In the genomic region with DNA sequence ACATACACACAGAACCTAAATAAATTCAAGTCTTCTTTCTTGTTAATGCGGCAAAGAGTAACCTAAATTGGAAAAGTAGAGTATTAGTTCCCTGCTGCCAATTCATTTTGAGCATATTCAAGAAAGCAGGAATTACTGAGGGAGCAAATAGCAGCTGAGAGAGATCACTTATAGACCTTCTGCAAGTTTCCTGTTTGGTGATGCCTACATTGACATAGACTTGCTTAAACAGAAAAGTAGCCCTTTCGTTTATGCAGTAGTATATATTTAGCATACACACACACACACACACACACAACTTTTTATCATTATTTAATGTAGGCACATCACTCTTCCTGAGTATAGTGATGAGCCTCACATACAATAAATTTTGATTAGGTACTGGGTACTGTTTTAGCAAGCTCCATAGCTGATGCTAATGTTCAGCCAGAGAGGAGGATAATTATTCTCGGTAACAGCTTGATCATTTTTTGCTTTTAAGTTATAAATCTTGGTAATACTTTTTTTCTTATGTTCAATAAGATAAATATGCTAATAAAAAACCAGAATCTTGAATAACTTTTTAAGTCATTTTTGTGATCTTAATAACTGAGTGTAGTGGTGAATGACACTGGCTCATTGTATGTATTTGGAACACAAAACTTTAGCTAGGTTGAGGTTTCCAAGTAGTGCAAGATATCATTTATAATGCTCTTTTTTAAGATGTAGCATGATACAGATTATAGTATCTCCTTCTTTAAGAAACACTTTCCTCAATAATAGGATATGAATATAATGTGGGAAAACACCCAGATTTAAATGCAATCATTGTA, we compare ENCODE assay signal across 11 cellular contexts.
DNase-seq lines count a peak whose midpoint lies in the region; ATAC-seq and TF ChIP-seq lines count a peak whose summit lies in the region.
"Had no signal": no experiment of that assay in that cellular context is flagged by ENCODE, and none has a peak within 500 bp of the region (broad histone marks: within the 10 kb centered on the region; RNA-seq: fewer than 3 reads in every experiment).

No MANE protein-coding gene starts in this region.

- no peak overlapping the region for H3K4ac ChIP-seq in mesenchymal stem cell (ENCODE audit: low read depth in 1 of 2, low read length in 2 of 2)

- no peak for TF ChIP-seq CTCF in HCT116 (IDR thresholded peaks at IDR 0.05 in 2 of 3, conservative IDR thresholded peaks at IDR 0.05 in 1 of 3; ENCODE audit: borderline replicate concordance in 1 of 3, insufficient read depth in 1 of 3, low read depth in 2 of 3, low read length in 2 of 3)

- no peak overlapping the region for H3K14ac ChIP-seq in mesenchymal stem cell (ENCODE audit: low read length in 2 of 2)

- H3K79me2 ChIP-seq in HCT116 (ENCODE audit: insufficient read depth, low read length), result peaks cover 87% of the 10 kb centered on the region

- intact Hi-C loops in HCT116 (cut with micrococcal nuclease), result loop anchor here (1.0 to 5.0 kb wide), 4 partner anchors 171 to 417 kb away; no protein-coding TSS in a partner anchor

- H2BK12ac ChIP-seq in mesenchymal stem cell (ENCODE audit: low read length in 2 of 2), result no peak overlapping the region

- no peak for TF ChIP-seq POLR2A in HCT116 (IDR thresholded peaks at IDR 0.05; ENCODE audit: borderline replicate concordance, extremely low read depth, insufficient read depth, insufficient read length)

- peak in 1 of 3 donors; percentile 27 for DNase-seq in CD4-positive, CD25-positive, alpha-beta regulatory T cell
- no peak for DNase-seq in HCT116 (ENCODE audit: low read depth, low spot score)
- DNase-seq in mesenchymal stem cell, result peak; percentile 49
- no peak for DNase-seq in occipital lobe (lab: John Stamatoyannopoulos, UW)
- DNase-seq in hepatic stellate cell (ENCODE audit: low spot score), result no peak
- no peak for DNase-seq in NCI-H2171 treated with DMSO at 0.1 percent for 48 hours (lab: John Stamatoyannopoulos, UW)
- DNase-seq: activated CD4-positive, alpha-beta T cell treated with anti-CD3 and anti-CD28 coated beads, Interleukin-2, amount 50 U/mL, for 48 hours; dorsolateral prefrontal cortex; left cardiac atrium had no signal

- peaks cover 53 to 87% (median 74%) of the 10 kb centered on the region in 4 donors for H3K4me1 Mint-ChIP-seq in CD4-positive, CD25-positive, alpha-beta regulatory T cell
- H3K4me1 Mint-ChIP-seq in activated naive CD8-positive, alpha-beta T cell (ENCODE audit: low read depth), result peaks cover 80% of the 10 kb centered on the region

- peak overlapping the region in 3 of 4 donors; percentile 32 to 79 (median 61) for H3K4me3 Mint-ChIP-seq in CD4-positive, CD25-positive, alpha-beta regulatory T cell
- H3K4me3 Mint-ChIP-seq in activated naive CD8-positive, alpha-beta T cell, result peak overlapping the region; percentile 53

- H2BK120ac ChIP-seq in mesenchymal stem cell (ENCODE audit: low read depth, low read length), result no peak overlapping the region

- peaks cover 29% of the 10 kb centered on the region for H3K36me3 Mint-ChIP-seq in CD4-positive, CD25-positive, alpha-beta regulatory T cell
- H3K36me3 Mint-ChIP-seq in activated naive CD8-positive, alpha-beta T cell, result peaks cover 12% of the 10 kb centered on the region

- TF ChIP-seq RAD21 in HCT116 (IDR thresholded peaks at IDR 0.05; ENCODE audit: low read depth), result no peak

- peaks cover 6% of the 10 kb centered on the region for H3K79me1 ChIP-seq in mesenchymal stem cell (replicated peaks; ENCODE audit: low read length, poor library complexity, severe bottlenecking)

- H3K27me3 ChIP-seq in CD4-positive, CD25-positive, alpha-beta regulatory T cell (ENCODE audit: control insufficient read depth, insufficient read depth, low read length), result no peaks in the 10 kb centered on the region
- no peaks in the 10 kb centered on the region for H3K27me3 ChIP-seq in HCT116 (ENCODE audit: insufficient read depth, low read length)
- no peaks in the 10 kb centered on the region for H3K27me3 ChIP-seq in mesenchymal stem cell (ENCODE audit: control insufficient read depth in 1 of 2, insufficient read depth in 1 of 2, low read length in 2 of 2)
- H3K27me3 ChIP-seq: dorsolateral prefrontal cortex had no signal

- H3K9ac ChIP-seq in HCT116 (ENCODE audit: low read length), result no peak overlapping the region
- peak overlapping the region; percentile 50 for H3K9ac ChIP-seq in mesenchymal stem cell (ENCODE audit: low read length)

- peak overlapping the region; percentile 55 to 74 (median 63) for H3K27ac Mint-ChIP-seq in CD4-positive, CD25-positive, alpha-beta regulatory T cell
- H3K27ac Mint-ChIP-seq in activated naive CD8-positive, alpha-beta T cell, result peak overlapping the region; percentile 89

- H3K4me1 ChIP-seq in CD4-positive, CD25-positive, alpha-beta regulatory T cell (ENCODE audit: control insufficient read depth, insufficient read depth, low read length, poor library complexity, severe bottlenecking), result peaks cover 60% of the 10 kb centered on the region
- H3K4me1 ChIP-seq in HCT116 (ENCODE audit: control insufficient read depth in 1 of 2, insufficient read depth in 2 of 2, low read length in 2 of 2), result peaks cover 8 to 12% of the 10 kb centered on the region in 2 experiments; a peak in 3 of 4 replicates
- peaks cover 3% of the 10 kb centered on the region for H3K4me1 ChIP-seq in mesenchymal stem cell (ENCODE audit: control insufficient read depth, insufficient read depth, low read depth, low read length)

- H4K91ac ChIP-seq in mesenchymal stem cell (ENCODE audit: low read length), result no peak overlapping the region

- POLR2A ChIA-PET in HCT116 (lab: Charles Lee), result interaction anchor here (1.6 kb wide), 1 partner anchor 174 kb away, joined by 5 read pairs; a partner anchor contains a TSS

- no peak overlapping the region for H4K8ac ChIP-seq in mesenchymal stem cell (ENCODE audit: low read length)

- H2AK5ac ChIP-seq in mesenchymal stem cell (ENCODE audit: low read length, severe bottlenecking), result no peak overlapping the region

- CTCF ChIA-PET in HCT116 (lab: Charles Lee), result interaction anchor here (0.6 to 2.1 kb wide), 12 partner anchors 29 to 525 kb away, joined by 3 to 17 read pairs (median 3); no protein-coding TSS in a partner anchor

- H4K20me1 ChIP-seq in HCT116 (ENCODE audit: insufficient read depth), result peaks cover 13% of the 10 kb centered on the region; the same call in 1 of the 2 replicates

- H3K27me3 Mint-ChIP-seq in CD4-positive, CD25-positive, alpha-beta regulatory T cell, result no peaks in the 10 kb centered on the region
- H3K27me3 Mint-ChIP-seq in activated naive CD8-positive, alpha-beta T cell, result no peaks in the 10 kb centered on the region

- H3K27ac ChIP-seq in CD4-positive, CD25-positive, alpha-beta regulatory T cell (ENCODE audit: insufficient read depth, low read length, poor library complexity, severe bottlenecking), result peak overlapping the region; percentile 53
- H3K27ac ChIP-seq in HCT116 (ENCODE audit: low read depth, low read length) (peak overlapping the region; percentile 17; the same call in 1 of the 2 replicates), mesenchymal stem cell (ENCODE audit: low read length, poor library complexity, severe bottlenecking) (no peak overlapping the region)

- H3K9me3 Mint-ChIP-seq in CD4-positive, CD25-positive, alpha-beta regulatory T cell, result no peaks in the 10 kb centered on the region
- no peaks in the 10 kb centered on the region for H3K9me3 Mint-ChIP-seq in activated naive CD8-positive, alpha-beta T cell (ENCODE audit: low read depth)

- BruUV-seq in HCT116 (replicated peaks; lab: Mats Ljungman, UMichigan), result no TSS peak

- no peaks in the 10 kb centered on the region for H3K9me2 ChIP-seq in HCT116 (ENCODE audit: insufficient read depth)

- no peak overlapping the region for H2BK15ac ChIP-seq in mesenchymal stem cell (ENCODE audit: low read depth, poor library complexity, severe bottlenecking)

- H3K4me2 ChIP-seq in HCT116 (ENCODE audit: low read length) (peak overlapping the region; percentile 11; the same call in 1 of the 2 replicates), mesenchymal stem cell (ENCODE audit: low read length, poor library complexity, severe bottlenecking) (no peak overlapping the region)

- no peak overlapping the region for H2BK5ac ChIP-seq in mesenchymal stem cell (ENCODE audit: low read depth, low read length, poor library complexity, severe bottlenecking)

- H3K9me3 ChIP-seq in CD4-positive, CD25-positive, alpha-beta regulatory T cell (ENCODE audit: control insufficient read depth in 2 of 2, low read length in 2 of 2), result no peaks in the 10 kb centered on the region
- no peaks in the 10 kb centered on the region for H3K9me3 ChIP-seq in HCT116 (ENCODE audit: control insufficient read depth in 1 of 2, insufficient read depth in 1 of 2, low read depth in 1 of 2, low read length in 2 of 2)
- no peaks in the 10 kb centered on the region for H3K9me3 ChIP-seq in mesenchymal stem cell (ENCODE audit: control insufficient read depth, low read length)

- peak overlapping the region; percentile 40 for H3K4me3 ChIP-seq in CD4-positive, CD25-positive, alpha-beta regulatory T cell (ENCODE audit: low read depth, low read length)
- no peak overlapping the region for H3K4me3 ChIP-seq in HCT116 (replicated peaks in 1 of 2; ENCODE audit: low read depth in 1 of 2, low read length in 2 of 2)
- no peak overlapping the region for H3K4me3 ChIP-seq in mesenchymal stem cell (ENCODE audit: insufficient read depth in 1 of 2, low read depth in 1 of 2, low read length in 2 of 2)

- H2AFZ ChIP-seq in HCT116 (ENCODE audit: low read depth, low read length, poor library complexity, severe bottlenecking) (no peak overlapping the region), mesenchymal stem cell (ENCODE audit: low read depth, low read length) (no peak overlapping the region)

- peak; percentile 26 to 42 for ATAC-seq in CD4-positive, CD25-positive, alpha-beta regulatory T cell (ENCODE audit: low read depth in 2 of 2)
- peak; percentile 25; the same call in 1 of the 2 replicates for ATAC-seq in HCT116
- no peak for ATAC-seq in HG02571 (IDR thresholded peaks at IDR 0.05; ENCODE audit: unreplicated experiment)

- peaks cover 42% of the 10 kb centered on the region for H3K36me3 ChIP-seq in CD4-positive, CD25-positive, alpha-beta regulatory T cell (ENCODE audit: control insufficient read depth, insufficient read depth, low read length)
- peaks cover 4 to 17% of the 10 kb centered on the region in 2 experiments; a peak in 3 of 4 replicates for H3K36me3 ChIP-seq in HCT116 (ENCODE audit: control insufficient read depth in 1 of 2, insufficient read depth in 2 of 2, low read length in 2 of 2)
- peaks cover 3 to 36% of the 10 kb centered on the region in 2 experiments for H3K36me3 ChIP-seq in mesenchymal stem cell (ENCODE audit: control insufficient read depth in 1 of 2, insufficient read depth in 2 of 2, low read depth in 1 of 2, low read length in 2 of 2)

- WGBS in mesenchymal stem cell, result 100% methylated on average over 1 of the region's 3 CpGs

- RAD21 ChIA-PET in HCT116 (lab: Charles Lee; ENCODE audit: low non-redundant PET in 1 of 2, low total read pairs in 2 of 2, uncharacterized antibody in 2 of 2, unreplicated experiment in 2 of 2), result interaction anchor here (1.0 to 1.5 kb wide), 2 partner anchors 260 kb away, joined by 4 to 5 read pairs; no protein-coding TSS in a partner anchor

- no peak overlapping the region for H3K18ac ChIP-seq in mesenchymal stem cell (ENCODE audit: low read depth in 1 of 2, low read length in 2 of 2)

- H3K23ac ChIP-seq in mesenchymal stem cell (ENCODE audit: low read length in 2 of 2), result no peak overlapping the region

TF ChIP-seq in HCT116, 20 proteins besides CTCF, POLR2A, EP300 and RAD21 (continues in another document):
- no peak for TF ChIP-seq SP1 (IDR thresholded peaks at IDR 0.05; ENCODE audit: low read depth)
